Comparison of ENCODE assay signal across 14 cellular contexts in genomic region chr15:40437754-40438687, GRCh38. TPM values are rescaled to one million over a fixed set of nuclear protein-coding genes. Genes with fewer than 3 reads are reported as not detected.
DNase-seq lines count a peak whose midpoint lies in the region; ATAC-seq and TF ChIP-seq lines count a peak whose summit lies in the region.
"Had no signal": no experiment of that assay in that cellular context is flagged by ENCODE, and none has a peak within 500 bp of the region (broad histone marks: within the 10 kb centered on the region; RNA-seq: fewer than 3 reads in every experiment).

No MANE protein-coding gene starts in this region.

- peaks cover 41% of the 10 kb centered on the region for H3K27me3 Mint-ChIP-seq in CD4-positive, alpha-beta T cell
- H3K27me3 Mint-ChIP-seq in effector memory CD8-positive, alpha-beta T cell = peaks cover 14 to 48% of the 10 kb centered on the region in 2 donors
- H3K27me3 Mint-ChIP-seq in naive thymus-derived CD4-positive, alpha-beta T cell = peaks cover 15 to 84% (median 27%) of the 10 kb centered on the region in 5 donors

- whole genome bisulfite sequencing in HUES64 = 26% methylated on average over 19 of the region's 21 CpGs

- intact Hi-C loops in CD4-positive, alpha-beta T cell (cut with DNase I, micrococcal nuclease) = loop anchor here in 1 of 2 experiments (2.0 kb wide), 1 partner anchor 53 kb away; no protein-coding TSS in a partner anchor
- intact Hi-C loops in naive thymus-derived CD4-positive, alpha-beta T cell (cut with micrococcal nuclease) = no loop called here
- intact Hi-C loops in left ventricle myocardium inferior (cut with micrococcal nuclease) = no loop called here

- no peaks in the 10 kb centered on the region for H3K36me3 ChIP-seq in HUES64 (ENCODE audit: insufficient read depth, low read length)
- H3K36me3 ChIP-seq in naive thymus-derived CD4-positive, alpha-beta T cell (ENCODE audit: control insufficient read depth in 2 of 3, insufficient read depth in 3 of 3, low read length in 3 of 3) = no peaks in the 10 kb centered on the region
- H3K36me3 ChIP-seq in left ventricle myocardium inferior = no peaks in the 10 kb centered on the region
- H3K36me3 ChIP-seq: colonic mucosa had no signal

- H3K27me3 ChIP-seq in CD4-positive, alpha-beta T cell (ENCODE audit: control insufficient read depth, insufficient read depth, low read length) = peaks cover 24% of the 10 kb centered on the region
- H3K27me3 ChIP-seq in HUES64 (ENCODE audit: insufficient read depth, low read length) (peaks cover 61% of the 10 kb centered on the region), left ventricle myocardium inferior (ENCODE audit: low read depth) (peaks cover 31% of the 10 kb centered on the region)
- peaks cover 0 to 5% of the 10 kb centered on the region in 2 donors for H3K27me3 ChIP-seq in naive thymus-derived CD4-positive, alpha-beta T cell (ENCODE audit: control insufficient read depth in 2 of 2, insufficient read depth in 2 of 2, low read length in 2 of 2)
- H3K27me3 ChIP-seq: colonic mucosa had no signal

- TF ChIP-seq CTCF in CD4-positive, alpha-beta T cell (IDR thresholded peaks at IDR 0.05) = no peak
- no peak for TF ChIP-seq CTCF in left ventricle myocardium inferior (IDR thresholded peaks at IDR 0.05; ENCODE audit: borderline replicate concordance)

- no peak for DNase-seq in CD4-positive, alpha-beta T cell
- DNase-seq in effector memory CD8-positive, alpha-beta T cell = no peak
- no peak for DNase-seq in naive thymus-derived CD4-positive, alpha-beta T cell
- no peak for DNase-seq in GM03348 (ENCODE audit: low spot score)
- no peak for DNase-seq in left ventricle myocardium inferior
- DNase-seq: activated CD4-positive, alpha-beta T cell treated with anti-CD3 and anti-CD28 coated beads for 4 hours; colonic mucosa; DMS153; mammary epithelial cell; NCI-H187 treated with DMSO at 0.1 percent for 48 hours; T-helper 1 cell had no signal

- no peaks in the 10 kb centered on the region for H3K9me3 ChIP-seq in CD4-positive, alpha-beta T cell (ENCODE audit: control insufficient read depth, low read length)
- H3K9me3 ChIP-seq in HUES64 (ENCODE audit: insufficient read depth, low read depth, low read length) = no peaks in the 10 kb centered on the region
- H3K9me3 ChIP-seq in naive thymus-derived CD4-positive, alpha-beta T cell (ENCODE audit: control insufficient read depth in 2 of 3, low read length in 3 of 3) = no peaks in the 10 kb centered on the region
- no peaks in the 10 kb centered on the region for H3K9me3 ChIP-seq in left ventricle myocardium inferior (replicated peaks)
- H3K9me3 ChIP-seq: colonic mucosa had no signal

- no peaks in the 10 kb centered on the region for H3K9me3 Mint-ChIP-seq in CD4-positive, alpha-beta T cell
- H3K9me3 Mint-ChIP-seq in effector memory CD8-positive, alpha-beta T cell = no peaks in the 10 kb centered on the region
- no peaks in the 10 kb centered on the region for H3K9me3 Mint-ChIP-seq in naive thymus-derived CD4-positive, alpha-beta T cell

- peak overlapping the region; percentile 93 for H3K4me3 Mint-ChIP-seq in CD4-positive, alpha-beta T cell
- peak overlapping the region; percentile 81 for H3K4me3 Mint-ChIP-seq in effector memory CD8-positive, alpha-beta T cell
- peak overlapping the region in 7 of 10 donors; percentile 21 to 76 (median 57) for H3K4me3 Mint-ChIP-seq in naive thymus-derived CD4-positive, alpha-beta T cell

- peak overlapping the region; percentile 43 for H3K9ac ChIP-seq in HUES64 (ENCODE audit: low read depth, low read length)

- no peak overlapping the region for H3K27ac Mint-ChIP-seq in CD4-positive, alpha-beta T cell
- H3K27ac Mint-ChIP-seq in effector memory CD8-positive, alpha-beta T cell = no peak overlapping the region
- peak overlapping the region in 4 of 9 donors; percentile 21 to 50 (median 32) for H3K27ac Mint-ChIP-seq in naive thymus-derived CD4-positive, alpha-beta T cell

- H3K4me1 ChIP-seq in HUES64 (ENCODE audit: insufficient read depth, low read length) = peaks cover 42% of the 10 kb centered on the region
- peaks cover 24 to 36% of the 10 kb centered on the region in 2 donors for H3K4me1 ChIP-seq in naive thymus-derived CD4-positive, alpha-beta T cell (ENCODE audit: control insufficient read depth in 2 of 2, insufficient read depth in 2 of 2, low read length in 2 of 2)
- peaks cover 63% of the 10 kb centered on the region for H3K4me1 ChIP-seq in left ventricle myocardium inferior

- peaks cover 10% of the 10 kb centered on the region for H3K36me3 Mint-ChIP-seq in CD4-positive, alpha-beta T cell (ENCODE audit: low read depth)
- H3K36me3 Mint-ChIP-seq in effector memory CD8-positive, alpha-beta T cell (ENCODE audit: insufficient read depth) = peaks cover 19% of the 10 kb centered on the region
- peaks cover 0 to 8% (median 0%) of the 10 kb centered on the region in 5 donors for H3K36me3 Mint-ChIP-seq in naive thymus-derived CD4-positive, alpha-beta T cell

- H3K27ac ChIP-seq in CD4-positive, alpha-beta T cell (ENCODE audit: low read depth, low read length) = no peak overlapping the region
- H3K27ac ChIP-seq in HUES64 (ENCODE audit: low read depth, low read length) (no peak overlapping the region), left ventricle myocardium inferior (replicated peaks) (no peak overlapping the region)
- H3K27ac ChIP-seq in naive thymus-derived CD4-positive, alpha-beta T cell (ENCODE audit: low read depth, low read length) = no peak overlapping the region
- H3K27ac ChIP-seq: colonic mucosa had no signal

- POLR2A ChIA-PET in CD4-positive, alpha-beta T cell (lab: Charles Lee) = interaction anchor here (0.8 to 7.4 kb wide), 2 partner anchors 16 to 56 kb away, joined by 3 to 106 read pairs; partner anchors contain the start of gene KNSTRN
- POLR2A ChIA-PET in naive thymus-derived CD4-positive, alpha-beta T cell (lab: Charles Lee) = interaction anchor here (1.3 kb wide), 1 partner anchor 32 kb away, joined by 4 read pairs; no protein-coding TSS in a partner anchor

- peaks cover 59% of the 10 kb centered on the region for H3K4me1 Mint-ChIP-seq in CD4-positive, alpha-beta T cell (ENCODE audit: low read depth)
- H3K4me1 Mint-ChIP-seq in effector memory CD8-positive, alpha-beta T cell (ENCODE audit: low read depth in 2 of 2) = peaks cover 40 to 42% of the 10 kb centered on the region in 2 donors
- peaks cover 31 to 50% (median 41%) of the 10 kb centered on the region in 7 donors for H3K4me1 Mint-ChIP-seq in naive thymus-derived CD4-positive, alpha-beta T cell

- CTCF ChIA-PET in CD4-positive, alpha-beta T cell (lab: Charles Lee) = interaction anchor here (3.6 kb wide), 1 partner anchor 69 kb away, joined by 13 read pairs; no protein-coding TSS in a partner anchor
- CTCF ChIA-PET in naive thymus-derived CD4-positive, alpha-beta T cell (lab: Charles Lee) = interaction anchor here (1.1 kb wide), 1 partner anchor 19 kb away, joined by 3 read pairs; no protein-coding TSS in a partner anchor

- H3K4me3 ChIP-seq in HUES64 (ENCODE audit: low read length) (peak overlapping the region; percentile 66), left ventricle myocardium inferior (no peak overlapping the region)
- no peak overlapping the region for H3K4me3 ChIP-seq in naive thymus-derived CD4-positive, alpha-beta T cell (ENCODE audit: low read length)
- H3K4me3 ChIP-seq: colonic mucosa had no signal

- ATAC-seq in CD4-positive, alpha-beta T cell (ENCODE audit: poor library complexity) = no peak
- no peak for ATAC-seq in effector memory CD8-positive, alpha-beta T cell (replicated peaks)
- no peak for ATAC-seq in naive thymus-derived CD4-positive, alpha-beta T cell
- ATAC-seq in HG03457 (IDR thresholded peaks at IDR 0.05; ENCODE audit: unreplicated experiment) (no peak), HG03442 (IDR thresholded peaks at IDR 0.05; ENCODE audit: unreplicated experiment) (no peak)

RNA-seq across cellular contexts. Expression of gene BAHD1, which starts 2.7 kb away (rescaled TPM):
- 10 to 100 TPM; 20.3 to 21.5 TPM for total RNA-seq in CD4-positive, alpha-beta T cell
- 21.8 TPM for polyA plus RNA-seq in HUES64 (2013, experiment 1 of 2)
- 19.7 TPM for polyA plus RNA-seq in HUES64 (2013, experiment 2 of 2)
- 10 to 100 TPM; 28.4 to 48.8 (median 31.2) TPM for total RNA-seq in naive thymus-derived CD4-positive, alpha-beta T cell
- polyA plus RNA-seq in naive thymus-derived CD4-positive, alpha-beta T cell = 1 to 10 TPM; 2.2 to 3.9 TPM
- total RNA-seq in left ventricle myocardium inferior = 17.1 TPM

RNA-seq across cellular contexts. Expression of gene IVD, which starts 32.4 kb away (rescaled TPM):
- 10 to 100 TPM; 30.7 to 31.9 TPM for total RNA-seq in CD4-positive, alpha-beta T cell
- polyA plus RNA-seq in HUES64 (2013, experiment 1 of 2) = 45.6 TPM
- polyA plus RNA-seq in HUES64 (2013, experiment 2 of 2) = 38.9 TPM
- 10 to 100 TPM; 47.2 to 81.8 (median 64.7) TPM for total RNA-seq in naive thymus-derived CD4-positive, alpha-beta T cell
- polyA plus RNA-seq in naive thymus-derived CD4-positive, alpha-beta T cell = 10 to 100 TPM; 27.1 to 42.4 TPM
- 106 TPM for total RNA-seq in left ventricle myocardium inferior

RNA-seq across cellular contexts. Expression of gene CHST14, which starts 32.8 kb away (rescaled TPM):
- total RNA-seq in CD4-positive, alpha-beta T cell = 1 to 10 TPM; 4.6 to 5.1 TPM
- polyA plus RNA-seq in HUES64 (2013, experiment 1 of 2) = 15.0 TPM
- polyA plus RNA-seq in HUES64 (2013, experiment 2 of 2) = 18.5 TPM
- total RNA-seq in naive thymus-derived CD4-positive, alpha-beta T cell = 10 to 100 TPM in 3 of 5 experiments, 1 to 10 TPM in 2; 7.3 to 12.5 (median 10.8) TPM
- polyA plus RNA-seq in naive thymus-derived CD4-positive, alpha-beta T cell = 1 to 10 TPM in 1 of 2 donors, under 1 TPM in 1; 0.83 to 1.4 TPM
- 8.4 TPM for total RNA-seq in left ventricle myocardium inferior

RNA-seq across cellular contexts. Expression of gene KNSTRN, which starts 55.5 kb away (rescaled TPM):
- total RNA-seq in CD4-positive, alpha-beta T cell = 1 to 10 TPM; 2.8 to 3.0 TPM
- polyA plus RNA-seq in HUES64 (2013, experiment 1 of 2) = 46.7 TPM
- polyA plus RNA-seq in HUES64 (2013, experiment 2 of 2) = 58.7 TPM
- total RNA-seq in naive thymus-derived CD4-positive, alpha-beta T cell = 10 to 100 TPM in 1 of 5 experiments, 1 to 10 TPM in 4; 3.7 to 39.6 (median 6.2) TPM
- 1 to 10 TPM; 3.7 to 5.2 TPM for polyA plus RNA-seq in naive thymus-derived CD4-positive, alpha-beta T cell
- total RNA-seq in left ventricle myocardium inferior = 9.0 TPM
